Comparison of ENCODE assay signal across 15 cellular contexts in the genomic region with DNA sequence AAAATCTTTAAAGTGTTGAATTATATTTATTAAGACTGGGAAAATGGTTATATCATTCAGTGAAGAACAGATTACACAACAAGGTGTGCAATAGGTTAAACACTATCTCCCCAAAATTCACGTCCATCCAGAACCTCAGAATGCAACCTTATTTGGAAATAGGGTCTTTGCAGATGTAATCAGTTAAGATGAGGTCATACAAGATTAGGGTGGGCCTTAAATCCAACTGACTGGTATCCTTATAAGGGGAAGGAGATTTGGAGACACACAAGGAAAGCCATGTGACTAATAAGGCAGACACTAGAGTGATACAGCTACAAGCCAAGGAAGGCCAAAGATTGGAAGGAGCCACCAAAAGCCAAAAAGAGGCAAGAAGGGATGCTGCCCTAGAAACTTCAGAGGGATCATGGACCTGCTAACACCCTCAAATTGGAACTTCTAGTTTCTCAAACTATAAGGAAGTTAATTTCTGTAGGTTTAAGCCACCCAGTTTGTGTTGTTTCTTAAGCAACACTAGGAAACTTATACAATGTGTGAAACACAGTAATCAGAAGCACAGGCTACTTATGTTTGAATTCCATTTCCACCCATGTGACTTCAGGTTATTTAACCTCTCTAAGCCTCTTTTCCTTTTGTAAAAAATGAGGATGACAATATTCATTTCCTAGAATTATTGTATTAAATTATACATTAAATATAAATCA. TPM values are rescaled to one million over a fixed set of nuclear protein-coding genes. Genes with fewer than 3 reads are reported as not detected.
DNase-seq lines count a peak whose midpoint lies in the region; ATAC-seq, FAIRE-seq and TF ChIP-seq lines count a peak whose summit lies in the region.
"Had no signal": no experiment of that assay in that cellular context is flagged by ENCODE, and none has a peak within 500 bp of the region (broad histone marks: within the 10 kb centered on the region; RNA-seq: fewer than 3 reads in every experiment).

No MANE protein-coding gene starts in this region.

- H3K9me2 ChIP-seq in HCT116 (ENCODE audit: insufficient read depth): no peaks in the 10 kb centered on the region

- in situ Hi-C loops in GM12878 (cut with MboI): no loop called here

- BruUV-seq in HCT116 (replicated peaks; lab: Mats Ljungman, UMichigan) (no TSS peak), GM12878 (replicated peaks; lab: Mats Ljungman, UMichigan) (TSS peak; percentile 38)

- POLR2A ChIA-PET in HCT116 (lab: Charles Lee) (no interaction called here), GM12878 (lab: Charles Lee) (interaction anchor here (14.8 kb wide), 1 partner anchor 17 kb away, joined by 329 read pairs; no protein-coding TSS in a partner anchor)

- FAIRE-seq in GM12878 (lab: Jason Lieb, UNC): no peak
- FAIRE-seq: pancreas had no signal

- SMC1A ChIA-PET in GM12878 (lab: Charles Lee; ENCODE audit: uncharacterized antibody, unreplicated experiment): interaction anchor here (16.2 kb wide), 1 partner anchor 39 kb away, joined by 213 read pairs; no protein-coding TSS in a partner anchor

- 94% methylated on average over 1 of the region's 1 CpG for WGBS in GM12878 (ENCODE audit: insufficient coverage, insufficient replicate concordance, low lambda C conversion rate, missing lambda C conversion rate)

- intact Hi-C loops in HCT116 (cut with micrococcal nuclease) (no loop called here), GM12878 (cut with micrococcal nuclease; ENCODE audit: unreplicated experiment) (no loop called here)

- TF ChIP-seq POLR2A in HCT116 (IDR thresholded peaks at IDR 0.05; ENCODE audit: borderline replicate concordance, extremely low read depth, insufficient read depth, insufficient read length) (no peak), GM12878 (IDR thresholded peaks at IDR 0.05; ENCODE audit: low read depth, low read length) (no peak)

- peaks cover 4% of the 10 kb centered on the region for H3K36me3 Mint-ChIP-seq in CD4-positive, CD25-positive, alpha-beta regulatory T cell
- H3K36me3 Mint-ChIP-seq in natural killer cell treated with Interleukin-12 subunit alpha and Interleukin-12 subunit beta and Interleukin-15 and Interleukin-18, amount 100 ng/mL, for 72 hours: no peaks in the 10 kb centered on the region
- H3K36me3 Mint-ChIP-seq in osteocyte (ENCODE audit: unreplicated experiment): peaks cover 2% of the 10 kb centered on the region

- H3K9ac ChIP-seq in HCT116 (ENCODE audit: low read length) (no peak overlapping the region), GM12878 (ENCODE audit: control insufficient read depth, insufficient read depth, low read length) (no peak overlapping the region)

- H3K4me3 Mint-ChIP-seq in CD4-positive, CD25-positive, alpha-beta regulatory T cell: no peak overlapping the region
- peak overlapping the region; percentile 6 for H3K4me3 Mint-ChIP-seq in natural killer cell treated with Interleukin-12 subunit alpha and Interleukin-12 subunit beta and Interleukin-15 and Interleukin-18, amount 100 ng/mL, for 72 hours
- no peak overlapping the region for H3K4me3 Mint-ChIP-seq in osteocyte (ENCODE audit: unreplicated experiment)

- no peaks in the 10 kb centered on the region for H3K9me3 ChIP-seq in CD4-positive, CD25-positive, alpha-beta regulatory T cell (ENCODE audit: control insufficient read depth in 2 of 2, low read length in 2 of 2)
- no peaks in the 10 kb centered on the region for H3K9me3 ChIP-seq in HCT116 (ENCODE audit: control insufficient read depth in 1 of 2, insufficient read depth in 1 of 2, low read depth in 1 of 2, low read length in 2 of 2)
- H3K9me3 ChIP-seq in GM12878 (replicated peaks; ENCODE audit: control insufficient read depth, insufficient read depth, low read length): no peaks in the 10 kb centered on the region; the same call in 2 of the 3 replicates
- H3K9me3 ChIP-seq: pancreas, suprapubic skin had no signal

- no peak for DNase-seq in CD4-positive, CD25-positive, alpha-beta regulatory T cell
- DNase-seq in HCT116 (ENCODE audit: low read depth, low spot score) (no peak), GM12878 (ENCODE audit: low read depth, low spot score) (no peak), osteocyte (ENCODE audit: extremely low spot score, unreplicated experiment) (no peak), SIG-M5 treated with dmso at 0.1 percent for 504 hours (lab: John Stamatoyannopoulos, UW; ENCODE audit: unreplicated experiment) (no peak)
- no peak for DNase-seq in natural killer cell treated with Interleukin-12 subunit alpha and Interleukin-12 subunit beta and Interleukin-15 and Interleukin-18, amount 100 ng/mL, for 72 hours (ENCODE audit: low spot score)
- DNase-seq: NCI-H1930; pancreas; stimulated activated CD4-positive, alpha-beta T cell treated with anti-CD3 and anti-CD28 coated beads, Interleukin-2, amount 100 ng/mL, for 48 hours had no signal

- peak overlapping the region in 2 of 3 donors; percentile 53 to 65 for H3K27ac Mint-ChIP-seq in CD4-positive, CD25-positive, alpha-beta regulatory T cell
- H3K27ac Mint-ChIP-seq in natural killer cell treated with Interleukin-12 subunit alpha and Interleukin-12 subunit beta and Interleukin-15 and Interleukin-18, amount 100 ng/mL, for 72 hours: peak overlapping the region; percentile 9 to 48
- no peak overlapping the region for H3K27ac Mint-ChIP-seq in osteocyte (ENCODE audit: unreplicated experiment)

- H3K27ac ChIP-seq in CD4-positive, CD25-positive, alpha-beta regulatory T cell (ENCODE audit: insufficient read depth, low read length, poor library complexity, severe bottlenecking): peak overlapping the region; percentile 19
- H3K27ac ChIP-seq in HCT116 (ENCODE audit: low read depth, low read length) (no peak overlapping the region), GM12878 (ENCODE audit: control insufficient read depth, insufficient read depth) (peak overlapping the region; percentile 43)
- H3K27ac ChIP-seq: suprapubic skin, VCaP had no signal

- no peak for ATAC-seq in CD4-positive, CD25-positive, alpha-beta regulatory T cell (ENCODE audit: low read depth in 2 of 2)
- ATAC-seq in HCT116 (0 out of 2 replicates have a peak, but pooled peaks have one; percentile 30), GM12878 (peak; percentile 11; the same call in 2 of the 3 replicates), GM21390 (IDR thresholded peaks at IDR 0.05; ENCODE audit: unreplicated experiment) (no peak), HG03342 (IDR thresholded peaks at IDR 0.05; ENCODE audit: unreplicated experiment) (no peak)
- ATAC-seq in natural killer cell treated with Interleukin-12 subunit alpha and Interleukin-12 subunit beta and Interleukin-15 and Interleukin-18, amount 100 ng/mL, for 72 hours: no peak
- ATAC-seq: esophagus mucosa, Panc1 had no signal

- no peaks in the 10 kb centered on the region for H3K27me3 Mint-ChIP-seq in CD4-positive, CD25-positive, alpha-beta regulatory T cell
- no peaks in the 10 kb centered on the region for H3K27me3 Mint-ChIP-seq in natural killer cell treated with Interleukin-12 subunit alpha and Interleukin-12 subunit beta and Interleukin-15 and Interleukin-18, amount 100 ng/mL, for 72 hours
- no peaks in the 10 kb centered on the region for H3K27me3 Mint-ChIP-seq in osteocyte (ENCODE audit: unreplicated experiment)

- peaks cover 30% of the 10 kb centered on the region for H3K4me1 ChIP-seq in CD4-positive, CD25-positive, alpha-beta regulatory T cell (ENCODE audit: control insufficient read depth, insufficient read depth, low read length, poor library complexity, severe bottlenecking)
- H3K4me1 ChIP-seq in HCT116 (ENCODE audit: control insufficient read depth in 1 of 2, insufficient read depth in 2 of 2, low read length in 2 of 2) (peaks cover 24 to 34% of the 10 kb centered on the region in 2 experiments), GM12878 (ENCODE audit: control insufficient read depth, insufficient read depth, low read length) (peaks cover 26% of the 10 kb centered on the region)

- 0 out of 2 replicates have a peak, but pooled peaks cover 2% of the 10 kb centered on the region for H4K20me1 ChIP-seq in HCT116 (ENCODE audit: insufficient read depth)
- no peaks in the 10 kb centered on the region for H4K20me1 ChIP-seq in GM12878 (ENCODE audit: control insufficient read depth, insufficient read depth)

- H3K9me3 Mint-ChIP-seq in CD4-positive, CD25-positive, alpha-beta regulatory T cell: no peaks in the 10 kb centered on the region
- no peaks in the 10 kb centered on the region for H3K9me3 Mint-ChIP-seq in natural killer cell treated with Interleukin-12 subunit alpha and Interleukin-12 subunit beta and Interleukin-15 and Interleukin-18, amount 100 ng/mL, for 72 hours
- no peaks in the 10 kb centered on the region for H3K9me3 Mint-ChIP-seq in osteocyte (ENCODE audit: unreplicated experiment)

- H2AFZ ChIP-seq in HCT116 (ENCODE audit: low read depth, low read length, poor library complexity, severe bottlenecking) (no peak overlapping the region), GM12878 (ENCODE audit: control insufficient read depth, low read depth, low read length) (no peak overlapping the region)

- H3K4me1 Mint-ChIP-seq in CD4-positive, CD25-positive, alpha-beta regulatory T cell: peaks cover 18 to 67% (median 36%) of the 10 kb centered on the region in 4 donors
- H3K4me1 Mint-ChIP-seq in natural killer cell treated with Interleukin-12 subunit alpha and Interleukin-12 subunit beta and Interleukin-15 and Interleukin-18, amount 100 ng/mL, for 72 hours (ENCODE audit: low read depth in 2 of 2): peaks cover 20 to 26% of the 10 kb centered on the region in 2 donors
- peaks cover 10% of the 10 kb centered on the region for H3K4me1 Mint-ChIP-seq in osteocyte (ENCODE audit: unreplicated experiment)

- H3K4me2 ChIP-seq in HCT116 (ENCODE audit: low read length): no peak overlapping the region
- H3K4me2 ChIP-seq in GM12878 (ENCODE audit: control insufficient read depth, insufficient read depth): peak overlapping the region; percentile 21; the same call in 1 of the 2 replicates

- no peak for TF ChIP-seq CTCF in HCT116 (IDR thresholded peaks at IDR 0.05 in 2 of 3, conservative IDR thresholded peaks at IDR 0.05 in 1 of 3; ENCODE audit: borderline replicate concordance in 1 of 3, insufficient read depth in 1 of 3, low read depth in 2 of 3, low read length in 2 of 3)
- TF ChIP-seq CTCF in GM12878 (IDR thresholded peaks at IDR 0.05 in 2 of 3, conservative IDR thresholded peaks at IDR 0.05 in 1 of 3; ENCODE audit: control insufficient read depth in 2 of 3, extremely low read depth in 1 of 3, insufficient read depth in 1 of 3, low read depth in 3 of 3, low read length in 3 of 3): no peak
- no peak for TF ChIP-seq CTCF in osteocyte (IDR thresholded peaks at IDR 0.05)

- CTCF ChIA-PET in HCT116 (lab: Charles Lee): no interaction called here
- CTCF ChIA-PET in GM12878 (lab: Yijun Ruan, JAX): interaction anchor here (1.0 kb wide), 1 partner anchor 23 kb away, joined by 4 read pairs; no protein-coding TSS in a partner anchor

- no peaks in the 10 kb centered on the region for H3K27me3 ChIP-seq in CD4-positive, CD25-positive, alpha-beta regulatory T cell (ENCODE audit: control insufficient read depth, insufficient read depth, low read length)
- H3K27me3 ChIP-seq in HCT116 (ENCODE audit: insufficient read depth, low read length): no peaks in the 10 kb centered on the region
- H3K27me3 ChIP-seq in GM12878 (replicated peaks in 1 of 2; ENCODE audit: control insufficient read depth in 2 of 2, insufficient read depth in 2 of 2, low read length in 1 of 2): no peaks in the 10 kb centered on the region
- H3K27me3 ChIP-seq: pancreas, suprapubic skin had no signal

- no peaks in the 10 kb centered on the region for H3K36me3 ChIP-seq in CD4-positive, CD25-positive, alpha-beta regulatory T cell (ENCODE audit: control insufficient read depth, insufficient read depth, low read length)
- H3K36me3 ChIP-seq in HCT116 (ENCODE audit: control insufficient read depth in 1 of 2, insufficient read depth in 2 of 2, low read length in 2 of 2) (no peaks in the 10 kb centered on the region), GM12878 (ENCODE audit: control insufficient read depth in 2 of 2, insufficient read depth in 2 of 2, low read length in 1 of 2) (no peaks in the 10 kb centered on the region; a peak in 2 of 4 replicates)
- H3K36me3 ChIP-seq: pancreas, suprapubic skin had no signal

- H3K79me2 ChIP-seq in HCT116 (ENCODE audit: insufficient read depth, low read length): peaks cover 87% of the 10 kb centered on the region
- H3K79me2 ChIP-seq in GM12878 (ENCODE audit: control insufficient read depth, insufficient read depth, low read length): peaks cover 92% of the 10 kb centered on the region

- H3K4me3 ChIP-seq in CD4-positive, CD25-positive, alpha-beta regulatory T cell (ENCODE audit: low read depth, low read length): no peak overlapping the region
- H3K4me3 ChIP-seq in HCT116 (replicated peaks in 1 of 2; ENCODE audit: low read depth in 1 of 2, low read length in 2 of 2) (no peak overlapping the region), GM12878 (no peak overlapping the region)
- H3K4me3 ChIP-seq: pancreas, suprapubic skin had no signal

- RAD21 ChIA-PET in HCT116 (lab: Charles Lee; ENCODE audit: low non-redundant PET in 1 of 2, low total read pairs in 2 of 2, uncharacterized antibody in 2 of 2, unreplicated experiment in 2 of 2): no interaction called here
- RAD21 ChIA-PET in GM12878 (lab: Charles Lee; ENCODE audit: unreplicated experiment): no interaction called here

- TF ChIP-seq RAD21 in HCT116 (IDR thresholded peaks at IDR 0.05; ENCODE audit: low read depth) (no peak), GM12878 (IDR thresholded peaks at IDR 0.05; ENCODE audit: insufficient read depth, low read depth, low read length) (no peak)

- no peak for TF ChIP-seq EP300 in GM12878 (IDR thresholded peaks at IDR 0.05; ENCODE audit: borderline replicate concordance in 1 of 2, control insufficient read depth in 1 of 2, low read depth in 2 of 2, low read length in 2 of 2)

RNA-seq across cellular contexts. Expression of a gene that starts 16.9 kb away (rescaled TPM):
- total RNA-seq in CD4-positive, CD25-positive, alpha-beta regulatory T cell: 89.6 TPM
- polyA plus RNA-seq in CD4-positive, CD25-positive, alpha-beta regulatory T cell: 10 to 100 TPM; 18.7 to 23.4 (median 22.9) TPM
- 51.9 TPM for total RNA-seq in HCT116 (2021; ENCODE audit: unreplicated experiment)
- 32.0 and 35.1 TPM in 2 replicates for polyA plus RNA-seq in HCT116 (2012)
- total RNA-seq in GM12878 (2013; cell fraction: nucleolus; rRNA removed): 62.6 and 68.7 TPM in 2 replicates
- 45.5 and 47.0 TPM in 2 replicates for total RNA-seq in GM12878 (2014; rRNA removed)
- total RNA-seq in GM12878 (2014; rRNA removed; fragmentation: Illumina TruSeq; extraction: Trizol): 55.5 and 56.2 TPM in 2 replicates
- 83.9 and 85.0 TPM in 2 replicates for total RNA-seq in GM12878 (2021)
- 59.5 TPM for polyA plus RNA-seq in GM12878 (2011; ENCODE audit: low read depth)
- polyA plus RNA-seq in GM12878 (2011; rRNA removed): 82.3 and 114 TPM in 2 replicates
- 72.5 and 86.5 TPM in 2 replicates for polyA plus RNA-seq in GM12878 (2011; cell fraction: cytosol; rRNA removed)
- 31.9 and 38.5 TPM in 2 replicates for polyA plus RNA-seq in GM12878 (2011; cell fraction: nucleus; rRNA removed)
- polyA plus RNA-seq in GM12878 (2012): 76.8 and 76.9 TPM in 2 replicates
- polyA plus RNA-seq in GM12878 (2014; fragmentation: Illumina TruSeq; extraction: Trizol): 69.6 and 79.9 TPM in 2 replicates
- polyA plus RNA-seq in GM12878 (2014; fragmentation: Nextera tagmentation; extraction: Ambion mirVana): 10 to 100 TPM; 21.0 to 27.2 TPM
- polyA plus RNA-seq in GM12878 (2014; rRNA removed): 48.2 and 52.4 TPM in 2 replicates
- 10 to 100 TPM; 30.2 to 34.1 TPM for polyA plus RNA-seq in GM12878 (2016; fragmentation: Nextera tagmentation; extraction: Ambion mirVana)
- polyA minus RNA-seq in GM12878 (2011; rRNA and poly(A)+ RNA removed): 137 and 147 TPM in 2 replicates
- polyA minus RNA-seq in GM12878 (2011; cell fraction: cytosol; rRNA and poly(A)+ RNA removed): 47.6 and 51.2 TPM in 2 replicates
- polyA minus RNA-seq in GM12878 (2011; cell fraction: nucleus; rRNA and poly(A)+ RNA removed): 22.5 and 34.1 TPM in 2 replicates
- 10 to 100 TPM; 68.1 to 70.0 TPM for total RNA-seq in natural killer cell treated with Interleukin-12 subunit alpha and Interleukin-12 subunit beta and Interleukin-15 and Interleukin-18, amount 100 ng/mL, for 72 hours
- 47.3 and 50.2 TPM in 2 replicates for total RNA-seq in osteocyte

Comparison
In these comparisons a context has a peak if more than half of its experiments do, and no peak if none do; other contexts are left out.
1. ATAC-seq: peak in HCT116 (single experiment) and GM12878 (single experiment); none in CD4-positive, CD25-positive, alpha-beta regulatory T cell (0 of 2), natural killer cell treated with Interleukin-12 subunit alpha and Interleukin-12 subunit beta and Interleukin-15 and Interleukin-18, amount 100 ng/mL, for 72 hours (0 of 2), GM21390 (single experiment) and HG03342 (single experiment).